In genomic region chr2:145854039-145854755, GRCh38 we compare ENCODE assay signal across 1 cellular context.
A peak's percentile ranks its signal among the peaks of the same experiment; 100 is the strongest.
TF ChIP-seq lines count a peak whose summit lies in the region.

No MANE protein-coding gene starts in this region.

TF ChIP-seq in K562, 482 proteins besides CTCF, POLR2A, EP300 and RAD21 (continued from another document and continues in another):
- TF ChIP-seq PKNOX1 (IDR thresholded peaks at IDR 0.05) (peak; percentile 54), NFE2L1 (tag; IDR thresholded peaks at IDR 0.05; ENCODE audit: borderline replicate concordance, low read depth) (peak; percentile 53; the same call in 1 of the 2 replicates), MBD1 (CRISPR knock-in tag; IDR thresholded peaks at IDR 0.05) (no peak), GTF2A2 (tag; IDR thresholded peaks at IDR 0.05) (peak; percentile 90), ZBTB9 (CRISPR knock-in tag; IDR thresholded peaks at IDR 0.05) (no peak), ZNF518B (CRISPR knock-in tag; IDR thresholded peaks at IDR 0.05) (no peak), ZFP36 (IDR thresholded peaks at IDR 0.05; ENCODE audit: low read depth, low read length, partially characterized antibody) (no peak), HMG20B (CRISPR knock-in tag; IDR thresholded peaks at IDR 0.05) (no peak), FOXJ3 (CRISPR knock-in tag; IDR thresholded peaks at IDR 0.05) (no peak), MYNN (IDR thresholded peaks at IDR 0.05) (no peak), MYNN (CRISPR knock-in tag; IDR thresholded peaks at IDR 0.05) (no peak), FOXO4 (CRISPR knock-in tag; IDR thresholded peaks at IDR 0.05) (no peak), MXI1 (IDR thresholded peaks at IDR 0.05; ENCODE audit: low read depth, low read length) (no peak), DIDO1 (tag; IDR thresholded peaks at IDR 0.05; ENCODE audit: low read depth) (0 out of 2 replicates have a peak, but pooled peaks have one; percentile 22), ZNF280B (CRISPR knock-in tag; IDR thresholded peaks at IDR 0.05) (no peak), RB1 (IDR thresholded peaks at IDR 0.05; ENCODE audit: low read depth) (no peak), PTBP1 (IDR thresholded peaks at IDR 0.05; ENCODE audit: low read depth, low read length) (no peak), SRSF3 (IDR thresholded peaks at IDR 0.05; ENCODE audit: insufficient read depth, low read length) (no peak), MBD2 (IDR thresholded peaks at IDR 0.05; ENCODE audit: borderline replicate concordance, low read depth) (no peak), CBX8 (IDR thresholded peaks at IDR 0.05; ENCODE audit: borderline replicate concordance, extremely low read depth, low read depth, low read length, poor library complexity, severe bottlenecking) (no peak), CSDE1 (IDR thresholded peaks at IDR 0.05) (no peak), MYC (IDR thresholded peaks at IDR 0.05; ENCODE audit: low read depth, low read length) (no peak), MYC (CRISPR knock-in tag; IDR thresholded peaks at IDR 0.05; ENCODE audit: borderline replicate concordance, low read depth) (no peak), TCF15 (CRISPR knock-in tag; IDR thresholded peaks at IDR 0.05) (no peak), FOXP4 (CRISPR knock-in tag; IDR thresholded peaks at IDR 0.05; ENCODE audit: borderline replicate concordance) (no peak), ID3 (CRISPR knock-in tag; IDR thresholded peaks at IDR 0.05) (no peak), ID3 (tag; IDR thresholded peaks at IDR 0.05) (no peak), ZBTB26 (CRISPR knock-in tag; IDR thresholded peaks at IDR 0.05) (no peak), NCOA1 (IDR thresholded peaks at IDR 0.05; ENCODE audit: low read depth) (no peak), NCOR1 (IDR thresholded peaks at IDR 0.05) (no peak), FOXP1 (CRISPR knock-in tag; IDR thresholded peaks at IDR 0.05) (no peak), RBFOX2 (IDR thresholded peaks at IDR 0.05; ENCODE audit: low read depth, low read length) (no peak), MEF2A (IDR thresholded peaks at IDR 0.05; ENCODE audit: control insufficient read depth, low read depth, low read length) (no peak), KDM5B (IDR thresholded peaks at IDR 0.05; ENCODE audit: insufficient replicate concordance, low read depth, low read length) (no peak), ZNF512 (tag; IDR thresholded peaks at IDR 0.05) (no peak), ASH1L (IDR thresholded peaks at IDR 0.05; ENCODE audit: borderline replicate concordance, low read depth, partially characterized antibody) (no peak), TSC22D4 (tag; IDR thresholded peaks at IDR 0.05) (no peak), ZBTB11 (CRISPR knock-in tag; IDR thresholded peaks at IDR 0.05) (0 out of 6 replicates have a peak, but pooled peaks of 1 of the 3 experiments have one; percentile 25), ZNF431 (CRISPR knock-in tag; IDR thresholded peaks at IDR 0.05) (no peak), WHSC1 (IDR thresholded peaks at IDR 0.05; ENCODE audit: low read length) (no peak), PPARD (CRISPR knock-in tag; IDR thresholded peaks at IDR 0.05) (no peak)
